Comparison of ENCODE assay signal across 2 cellular contexts in genomic region chr11:2313051-2313951, GRCh38.
TF ChIP-seq lines count a peak whose summit lies in the region.

No MANE protein-coding gene starts in this region.

TF ChIP-seq in IMR-90, 13 proteins besides CTCF, POLR2A, EP300 and RAD21:
- TF ChIP-seq CHD1 (IDR thresholded peaks at IDR 0.05; ENCODE audit: low read depth, low read length) (no peak), NFE2L2 (IDR thresholded peaks at IDR 0.05; ENCODE audit: low read depth, low read length) (no peak), BHLHE40 (IDR thresholded peaks at IDR 0.05; ENCODE audit: low read depth, low read length) (no peak), SMC3 (IDR thresholded peaks at IDR 0.05; ENCODE audit: low read depth, low read length) (no peak), MAFK (IDR thresholded peaks at IDR 0.05; ENCODE audit: low read depth, low read length) (no peak), MXI1 (IDR thresholded peaks at IDR 0.05; ENCODE audit: borderline replicate concordance, low read depth, low read length) (no peak), USF2 (IDR thresholded peaks at IDR 0.05; ENCODE audit: low read depth, low read length) (no peak), ELK1 (IDR thresholded peaks at IDR 0.05; ENCODE audit: borderline replicate concordance, low read depth, low read length) (no peak), RCOR1 (IDR thresholded peaks at IDR 0.05; ENCODE audit: insufficient replicate concordance, low read length) (no peak), FOS (IDR thresholded peaks at IDR 0.05; ENCODE audit: low read depth, low read length) (no peak), CEBPB (IDR thresholded peaks at IDR 0.05; ENCODE audit: low read depth, low read length) (no peak), RFX5 (IDR thresholded peaks at IDR 0.05; ENCODE audit: low read depth, low read length) (no peak), MAZ (IDR thresholded peaks at IDR 0.05; ENCODE audit: borderline replicate concordance, low read depth, low read length) (no peak)

TF ChIP-seq in K562, 482 proteins besides CTCF, POLR2A, EP300 and RAD21:
- TF ChIP-seq HDAC8 (tag; IDR thresholded peaks at IDR 0.05) (no peak), SAFB (IDR thresholded peaks at IDR 0.05; ENCODE audit: borderline replicate concordance, low read depth, low read length) (peak; percentile 32; the same call in 1 of the 2 replicates), KDM4B (IDR thresholded peaks at IDR 0.05; ENCODE audit: borderline replicate concordance in 2 of 2, low read depth in 1 of 2) (peak in 1 of 2 experiments; percentile 4; a peak in 1 of 4 replicates), TAF7 (tag; IDR thresholded peaks at IDR 0.05) (no peak), GABPB1 (CRISPR knock-in tag; IDR thresholded peaks at IDR 0.05) (peak; percentile 21; the same call in 1 of the 2 replicates), NFIC (IDR thresholded peaks at IDR 0.05) (peak; percentile 79), FOXO4 (CRISPR knock-in tag; IDR thresholded peaks at IDR 0.05) (0 out of 2 replicates have a peak, but pooled peaks have one; percentile 62), POLR2G (IDR thresholded peaks at IDR 0.05; ENCODE audit: low read depth, low read length) (peak; percentile 46), ZNF655 (CRISPR knock-in tag; IDR thresholded peaks at IDR 0.05) (0 out of 2 replicates have a peak, but pooled peaks have one; percentile 0)
